1 cellular context compared by ENCODE assay signal in genomic region chr22:27930246-27931060, GRCh38.
TF ChIP-seq lines count a peak whose summit lies in the region.

No MANE protein-coding gene starts in this region.

TF ChIP-seq in SK-N-SH, 30 proteins besides CTCF, POLR2A, EP300 and RAD21:
- TF ChIP-seq TAF1 (IDR thresholded peaks at IDR 0.05; ENCODE audit: borderline replicate concordance, low read depth, low read length) (no peak), TCF12 (IDR thresholded peaks at IDR 0.05) (peak; percentile 16; the same call in 1 of the 2 replicates), NFIC (IDR thresholded peaks at IDR 0.05; ENCODE audit: borderline replicate concordance) (no peak), YY1 (IDR thresholded peaks at IDR 0.05; ENCODE audit: low read depth) (no peak)
